In genomic region chr14:104604461-104605449, GRCh38 we compare ENCODE assay signal across 1 cellular context.
TF ChIP-seq lines count a peak whose summit lies in the region.

Gene TMEM179 (minus strand): TSS chr14:104604772. CDS start chr14:104604741, 31 bp downstream.

TF ChIP-seq in WTC11, 78 proteins besides CTCF, POLR2A, EP300 and RAD21 (continued from another document and continues in another):
- TF ChIP-seq ZSCAN18 (CRISPR knock-in tag; IDR thresholded peaks at IDR 0.05) (no peak), ZNF121 (CRISPR knock-in tag; IDR thresholded peaks at IDR 0.05) (peak; percentile 73), EMX1 (CRISPR knock-in tag; IDR thresholded peaks at IDR 0.05) (no peak), GTF2I (CRISPR knock-in tag; conservative IDR thresholded peaks at IDR 0.05) (no peak), GABPB1 (CRISPR knock-in tag; IDR thresholded peaks at IDR 0.05) (no peak), ERG (CRISPR knock-in tag; IDR thresholded peaks at IDR 0.05) (no peak), SP1 (CRISPR knock-in tag; conservative IDR thresholded peaks at IDR 0.05) (peak; percentile 80), MAX (CRISPR knock-in tag; IDR thresholded peaks at IDR 0.05) (peak; percentile 83; the same call in 1 of the 2 replicates), CREM (CRISPR knock-in tag; IDR thresholded peaks at IDR 0.05) (peak; percentile 90), AFF4 (CRISPR knock-in tag; IDR thresholded peaks at IDR 0.05; ENCODE audit: borderline replicate concordance) (no peak), PREB (CRISPR knock-in tag; IDR thresholded peaks at IDR 0.05; ENCODE audit: borderline replicate concordance) (no peak), NFYB (CRISPR knock-in tag; conservative IDR thresholded peaks at IDR 0.05; ENCODE audit: low read depth) (peak; percentile 48), HMGXB4 (CRISPR knock-in tag; IDR thresholded peaks at IDR 0.05) (no peak), ATF1 (CRISPR knock-in tag; IDR thresholded peaks at IDR 0.05) (0 out of 2 replicates have a peak, but pooled peaks have one; percentile 41), RORB (CRISPR knock-in tag; IDR thresholded peaks at IDR 0.05) (no peak), TP53 (CRISPR knock-in tag; IDR thresholded peaks at IDR 0.05) (peak; percentile 91; the same call in 1 of the 2 replicates), ZNF138 (CRISPR knock-in tag; conservative IDR thresholded peaks at IDR 0.05) (no peak), NFATC4 (CRISPR knock-in tag; IDR thresholded peaks at IDR 0.05) (no peak), NR3C1 (CRISPR knock-in tag; conservative IDR thresholded peaks at IDR 0.05; ENCODE audit: low read depth) (peak; percentile 93; the same call in 1 of the 2 replicates), IRF1 (CRISPR knock-in tag; IDR thresholded peaks at IDR 0.05) (peak; percentile 62; the same call in 1 of the 2 replicates), SMAD4 (CRISPR knock-in tag; IDR thresholded peaks at IDR 0.05) (peak; percentile 69; the same call in 1 of the 2 replicates), JAZF1 (CRISPR knock-in tag; IDR thresholded peaks at IDR 0.05) (no peak), OVOL2 (CRISPR knock-in tag; IDR thresholded peaks at IDR 0.05; ENCODE audit: borderline replicate concordance) (no peak), STAT6 (CRISPR knock-in tag; conservative IDR thresholded peaks at IDR 0.05; ENCODE audit: low read depth) (peak; percentile 95), KAT7 (CRISPR knock-in tag; IDR thresholded peaks at IDR 0.05; ENCODE audit: borderline replicate concordance) (peak; percentile 87; the same call in 1 of the 2 replicates), RELA (CRISPR knock-in tag; IDR thresholded peaks at IDR 0.05; ENCODE audit: borderline replicate concordance) (peak; percentile 85; the same call in 1 of the 2 replicates), TCF7 (CRISPR knock-in tag; IDR thresholded peaks at IDR 0.05; ENCODE audit: low read depth) (peak; percentile 93), ZNF232 (CRISPR knock-in tag; IDR thresholded peaks at IDR 0.05) (peak; percentile 64; the same call in 1 of the 2 replicates), ETV6 (CRISPR knock-in tag; IDR thresholded peaks at IDR 0.05) (peak; percentile 88; the same call in 1 of the 2 replicates), CDX4 (CRISPR knock-in tag; IDR thresholded peaks at IDR 0.05; ENCODE audit: borderline replicate concordance) (no peak), ESRRA (CRISPR knock-in tag; IDR thresholded peaks at IDR 0.05; ENCODE audit: borderline replicate concordance) (peak; percentile 90; the same call in 1 of the 2 replicates), AR (CRISPR knock-in tag; IDR thresholded peaks at IDR 0.05) (no peak), GRHL2 (CRISPR knock-in tag; IDR thresholded peaks at IDR 0.05; ENCODE audit: insufficient replicate concordance, severe bottlenecking) (no peak), NR1H2 (CRISPR knock-in tag; IDR thresholded peaks at IDR 0.05) (0 out of 2 replicates have a peak, but pooled peaks have one; percentile 33), ZNF425 (CRISPR knock-in tag; conservative IDR thresholded peaks at IDR 0.05) (no peak)
